13 cellular contexts compared by ENCODE assay signal in genomic region chr4:182207806-182208483, GRCh38. TPM values are rescaled to one million over a fixed set of nuclear protein-coding genes. Genes with fewer than 3 reads are reported as not detected.
DNase-seq lines count a peak whose midpoint lies in the region; ATAC-seq and TF ChIP-seq lines count a peak whose summit lies in the region.
"Had no signal": no experiment of that assay in that cellular context is flagged by ENCODE, and none has a peak within 500 bp of the region (broad histone marks: within the 10 kb centered on the region; RNA-seq: fewer than 3 reads in every experiment).

No MANE protein-coding gene starts in this region.

- ATAC-seq in sciatic nerve: peak; percentile 57

- H3K79me2 ChIP-seq in OCI-LY7 (ENCODE audit: insufficient read depth, low read depth, low read length): no peaks in the 10 kb centered on the region

- H3K4me2 ChIP-seq in OCI-LY7 (ENCODE audit: low read length): no peak overlapping the region

- no peaks in the 10 kb centered on the region for H3K9me2 ChIP-seq in OCI-LY7 (ENCODE audit: insufficient read depth, low read length)

- H3K27ac ChIP-seq in RWPE1: peak overlapping the region; percentile 77
- H3K27ac ChIP-seq in OCI-LY7 (ENCODE audit: low read depth, low read length, poor library complexity, severe bottlenecking): no peak overlapping the region

- no peaks in the 10 kb centered on the region for H4K20me1 ChIP-seq in OCI-LY7 (ENCODE audit: insufficient read depth, low read length)

- POLR2A ChIA-PET in RWPE1 (lab: Yijun Ruan, JAX; ENCODE audit: low non-redundant PET) (no interaction called here), OCI-LY7 (lab: Charles Lee) (interaction anchor here (1.1 to 1.2 kb wide), 2 partner anchors 18 to 166 kb away, joined by 3 to 4 read pairs; no protein-coding TSS in a partner anchor)

- intact Hi-C loops in sciatic nerve (cut with DNase I): no loop called here
- intact Hi-C loops in OCI-LY7 (cut with micrococcal nuclease; ENCODE audit: unreplicated experiment): no loop called here

- no peaks in the 10 kb centered on the region for H3K36me3 ChIP-seq in OCI-LY7 (ENCODE audit: insufficient read depth, low read length)

- H3K4me1 ChIP-seq in OCI-LY7 (ENCODE audit: insufficient read depth, low read length, poor library complexity, severe bottlenecking): no peaks in the 10 kb centered on the region

- no peak overlapping the region for H2AFZ ChIP-seq in OCI-LY7 (ENCODE audit: low read length)

- CTCF ChIA-PET in RWPE1 (lab: Yijun Ruan, JAX) (interaction anchor here (0.9 kb wide), 1 partner anchor 27 kb away, joined by 3 read pairs; no protein-coding TSS in a partner anchor), OCI-LY7 (lab: Charles Lee; ENCODE audit: unreplicated experiment) (no interaction called here)

- no peak for TF ChIP-seq CTCF in RWPE1 (conservative IDR thresholded peaks at IDR 0.05; ENCODE audit: low read depth)
- TF ChIP-seq CTCF in fibroblast of mammary gland (conservative IDR thresholded peaks at IDR 0.05; ENCODE audit: control insufficient read depth, insufficient read depth, low read depth, low read length): no peak
- TF ChIP-seq CTCF in OCI-LY7 (conservative IDR thresholded peaks at IDR 0.05; ENCODE audit: low read length): no peak

- no TSS peak for BruUV-seq in OCI-LY7 (replicated peaks; lab: Mats Ljungman, UMichigan)

- H3K4me3 ChIP-seq in fibroblast of mammary gland (ENCODE audit: control insufficient read depth, low read depth, low read length): no peak overlapping the region
- H3K4me3 ChIP-seq in OCI-LY7 (ENCODE audit: low read depth, low read length, poor library complexity, severe bottlenecking): no peak overlapping the region

- H3K9me3 ChIP-seq in OCI-LY7 (ENCODE audit: low read length): no peaks in the 10 kb centered on the region

- DNase-seq in GM04504 (ENCODE audit: low read depth): peak; percentile 80
- DNase-seq in RWPE1 (ENCODE audit: low spot score): peak; percentile 77
- peak; percentile 97 for DNase-seq in fibroblast of mammary gland (ENCODE audit: low read depth)
- DNase-seq in sciatic nerve (ENCODE audit: low spot score): no peak
- DNase-seq in medulla oblongata (ENCODE audit: extremely low spot score): no peak
- no peak for DNase-seq in C1 segment of cervical spinal cord (lab: John Stamatoyannopoulos, UW)
- no peak for DNase-seq in OCI-LY7 (ENCODE audit: low spot score)
- no peak for DNase-seq in NCI-H1436 treated with DMSO at 0.1 percent for 48 hours (lab: John Stamatoyannopoulos, UW)
- DNase-seq: cortex of kidney; immature natural killer cell; NCI-H2029 treated with DMSO at 0.1 percent for 48 hours; stimulated activated CD4-positive, alpha-beta T cell treated with anti-CD3 and anti-CD28 coated beads, Interleukin-12 subunit alpha, Interleukin-12 subunit beta, amount 100 ng/mL, for 4 hours; stimulated activated naive CD4-positive, alpha-beta T cell treated with Interleukin-2 at 50 U/mL for 16 hours had no signal

RNA-seq across cellular contexts. Expression of gene TENM3, which starts 35.3 kb away (rescaled TPM):
- 38.2 TPM for total RNA-seq in sciatic nerve
- total RNA-seq in OCI-LY7 (2014; rRNA removed; shearing (Covaris generic)): 0.28 TPM in 1 of 2 replicates, not detected in the other
- not detected in 2 replicates for total RNA-seq in OCI-LY7 (2022)

Comparison
In these comparisons a context has a peak if more than half of its experiments do, and no peak if none do; other contexts are left out.
1. DNase-seq: peak in GM04504 (single experiment), RWPE1 (single experiment) and fibroblast of mammary gland (single experiment); none in sciatic nerve (single experiment), medulla oblongata (single experiment), C1 segment of cervical spinal cord (0 of 14), OCI-LY7 (single experiment) and NCI-H1436 treated with DMSO at 0.1 percent for 48 hours (single experiment).
2. RNA of gene TENM3, which starts 35.3 kb away (total RNA-seq): 38.2 TPM in sciatic nerve (single experiment); 0.28 TPM in OCI-LY7; every median in the first group is over 10 times any median in the second.